10 cellular contexts compared by ENCODE assay signal in genomic region chr6:130838250-130838649, GRCh38. TPM values are rescaled to one million over a fixed set of nuclear protein-coding genes. Genes with fewer than 3 reads are reported as not detected.
"Had no signal": no experiment of that assay in that cellular context is flagged by ENCODE, and none has a peak within 500 bp of the region (broad histone marks: within the 10 kb centered on the region; RNA-seq: fewer than 3 reads in every experiment).

No MANE protein-coding gene starts in this region.

- H3K9me3 ChIP-seq: HAP-1 had no signal

- H3K36me3 ChIP-seq: HAP-1 had no signal

- H3K27ac Mint-ChIP-seq: HFFc6, IgD-negative memory B cell had no signal

- H3K9me3 Mint-ChIP-seq: HFFc6, IgD-negative memory B cell had no signal

- H3K4me3 Mint-ChIP-seq: HFFc6, IgD-negative memory B cell had no signal

- ATAC-seq: HCT116 had no signal

- H3K4me1 Mint-ChIP-seq: IgD-negative memory B cell had no signal

- H3K27me3 Mint-ChIP-seq: IgD-negative memory B cell had no signal

- H3K27ac ChIP-seq: HL-60 had no signal

- DNase-seq: GOT3, H7, HFFc6, KBM-7 had no signal

- H3K4me3 ChIP-seq: HAP-1 had no signal

RNA-seq across cellular contexts. Expression of gene SMLR1, which starts 11.0 kb away (rescaled TPM):
- total RNA-seq: H4, H7, HFFc6, HT1080 had no signal
- polyA plus RNA-seq: IgD-negative memory B cell had no signal
